Comparison of ENCODE assay signal across 8 cellular contexts in the genomic region with DNA sequence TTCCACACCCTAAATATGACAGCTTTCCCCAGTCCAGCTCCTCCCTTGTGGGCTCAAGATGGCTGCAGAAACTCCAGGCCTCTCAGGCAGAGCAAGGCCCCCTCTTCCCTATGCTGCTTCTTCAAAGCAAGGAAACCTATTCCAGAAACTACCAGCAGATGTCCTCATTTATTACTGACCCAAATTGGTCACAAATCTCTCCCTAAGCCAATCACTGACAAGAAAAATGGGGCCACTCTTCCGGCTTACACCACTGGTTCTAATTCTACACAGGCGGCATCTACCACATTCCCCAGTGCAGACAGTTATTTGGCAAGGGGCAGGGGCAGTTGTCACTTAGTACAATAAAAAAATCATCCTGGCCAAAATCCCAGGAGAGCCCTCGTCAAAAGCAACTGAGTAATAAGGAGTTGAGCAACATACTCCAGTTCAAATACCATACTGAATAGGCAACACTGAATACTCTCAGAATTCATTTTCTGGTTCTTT.
DNase-seq lines count a peak whose midpoint lies in the region; ATAC-seq and TF ChIP-seq lines count a peak whose summit lies in the region.

No MANE protein-coding gene starts in this region.

- DNase-seq in T-helper 2 cell treated with Interferon-gamma antibody and Interleukin-4, amounts not matched to agents 5 μg/mL and 100 μg/mL, for 36 hours (ENCODE audit: low spot score), result no peak
- peak; percentile 99 for DNase-seq in fibroblast of mammary gland (ENCODE audit: low read depth)
- DNase-seq in activated CD4-positive, CD25-positive, alpha-beta regulatory T cell (lab: John Stamatoyannopoulos, UW), result no peak

- peaks cover 40% of the 10 kb centered on the region for H3K4me1 ChIP-seq in DOHH2 (ENCODE audit: control insufficient read depth, low read length)

- TF ChIP-seq CTCF in DOHH2 (IDR thresholded peaks at IDR 0.05; ENCODE audit: low read depth, low read length, poor library complexity, severe bottlenecking) (peak; percentile 69), fibroblast of mammary gland (conservative IDR thresholded peaks at IDR 0.05; ENCODE audit: control insufficient read depth, insufficient read depth, low read depth, low read length) (peak; percentile 70), neural cell (IDR thresholded peaks at IDR 0.05; ENCODE audit: poor library complexity, severe bottlenecking) (peak; percentile 56)

- H3K4me3 ChIP-seq in DOHH2 (ENCODE audit: low read length), result no peak overlapping the region
- H3K4me3 ChIP-seq in fibroblast of mammary gland (ENCODE audit: control insufficient read depth, low read depth, low read length), result no peak overlapping the region
- H3K4me3 ChIP-seq in neural cell (ENCODE audit: low read length), result no peak overlapping the region

- no peaks in the 10 kb centered on the region for H3K9me2 ChIP-seq in DOHH2 (replicated peaks; ENCODE audit: control insufficient read depth, low read length)
- no peaks in the 10 kb centered on the region for H3K9me2 ChIP-seq in neural cell (ENCODE audit: insufficient read depth, low read length)

- peak overlapping the region; percentile 19 for H3K4me3 Mint-ChIP-seq in T-helper 2 cell treated with Interferon-gamma antibody and Interleukin-4, amounts not matched to agents 5 μg/mL and 100 μg/mL, for 36 hours

- no peaks in the 10 kb centered on the region; the same call in 1 of the 2 replicates for H3F3A ChIP-seq in DOHH2 (ENCODE audit: control insufficient read depth, insufficient read depth)
- H3F3A ChIP-seq in neural cell (ENCODE audit: insufficient read depth, low read length, poor library complexity, severe bottlenecking), result no peaks in the 10 kb centered on the region

- TF ChIP-seq RAD21 in neural cell (conservative IDR thresholded peaks at IDR 0.05), result peak; percentile 36

- H3K9ac ChIP-seq in neural cell (ENCODE audit: low read length), result no peak overlapping the region

- H3K36me3 Mint-ChIP-seq in T-helper 2 cell treated with Interferon-gamma antibody and Interleukin-4, amounts not matched to agents 5 μg/mL and 100 μg/mL, for 36 hours (ENCODE audit: low read depth), result peaks cover 11% of the 10 kb centered on the region

- TF ChIP-seq EP300 in neural cell (conservative IDR thresholded peaks at IDR 0.05; ENCODE audit: poor library complexity, severe bottlenecking), result no peak

- no peak overlapping the region for H2AFZ ChIP-seq in neural cell (ENCODE audit: low read depth, low read length)

- ATAC-seq in GM19463 (IDR thresholded peaks at IDR 0.05; ENCODE audit: unreplicated experiment) (peak; percentile 71), HG03575 (IDR thresholded peaks at IDR 0.05; ENCODE audit: extremely low read depth, insufficient number of reproducible peaks, low FRiP score, unreplicated experiment) (peak; percentile 52), GM21717 (IDR thresholded peaks at IDR 0.05; ENCODE audit: unreplicated experiment) (no peak)

- no peaks in the 10 kb centered on the region for H3K27me3 Mint-ChIP-seq in T-helper 2 cell treated with Interferon-gamma antibody and Interleukin-4, amounts not matched to agents 5 μg/mL and 100 μg/mL, for 36 hours (ENCODE audit: low read depth)

- H3K27me3 ChIP-seq in DOHH2 (ENCODE audit: control insufficient read depth, low read length), result no peaks in the 10 kb centered on the region
- no peaks in the 10 kb centered on the region for H3K27me3 ChIP-seq in neural cell (ENCODE audit: insufficient read depth, low read depth, low read length)

- H3K4me1 Mint-ChIP-seq in T-helper 2 cell treated with Interferon-gamma antibody and Interleukin-4, amounts not matched to agents 5 μg/mL and 100 μg/mL, for 36 hours (ENCODE audit: low read depth), result peaks cover 49% of the 10 kb centered on the region

- peak overlapping the region; percentile 85 for H3K27ac Mint-ChIP-seq in T-helper 2 cell treated with Interferon-gamma antibody and Interleukin-4, amounts not matched to agents 5 μg/mL and 100 μg/mL, for 36 hours

- no peaks in the 10 kb centered on the region for H3K9me3 Mint-ChIP-seq in T-helper 2 cell treated with Interferon-gamma antibody and Interleukin-4, amounts not matched to agents 5 μg/mL and 100 μg/mL, for 36 hours

- H3K79me2 ChIP-seq in DOHH2 (ENCODE audit: control insufficient read depth, low read length), result no peaks in the 10 kb centered on the region
- no peaks in the 10 kb centered on the region for H3K79me2 ChIP-seq in neural cell (replicated peaks; ENCODE audit: insufficient read depth, low read length)

- H3K36me3 ChIP-seq in DOHH2 (ENCODE audit: control insufficient read depth, low read length), result no peaks in the 10 kb centered on the region
- no peaks in the 10 kb centered on the region for H3K36me3 ChIP-seq in neural cell (ENCODE audit: insufficient read depth, low read length)

- H3K27ac ChIP-seq in DOHH2 (ENCODE audit: low read depth, low read length), result no peak overlapping the region
- H3K27ac ChIP-seq in neural cell (ENCODE audit: low read length), result no peak overlapping the region

- H3K4me2 ChIP-seq in DOHH2 (ENCODE audit: low read length) (no peak overlapping the region), neural cell (ENCODE audit: low read length) (no peak overlapping the region)

- no peaks in the 10 kb centered on the region for H4K20me1 ChIP-seq in DOHH2 (ENCODE audit: control insufficient read depth, insufficient read depth, low read depth, low read length)
- no peaks in the 10 kb centered on the region for H4K20me1 ChIP-seq in neural cell (ENCODE audit: insufficient read depth)

- H3K9me3 ChIP-seq in DOHH2 (ENCODE audit: control insufficient read depth, insufficient read depth, low read length) (no peaks in the 10 kb centered on the region), neural cell (ENCODE audit: low read length) (no peaks in the 10 kb centered on the region)

TF ChIP-seq in neural cell, 6 proteins besides CTCF, POLR2A, EP300 and RAD21:
- TF ChIP-seq SMC3 (conservative IDR thresholded peaks at IDR 0.05; ENCODE audit: poor library complexity) (peak; percentile 43), TAF1 (IDR thresholded peaks at IDR 0.05; ENCODE audit: low read depth) (no peak), EZH2 (IDR thresholded peaks at IDR 0.05; ENCODE audit: borderline replicate concordance, insufficient read depth, low read length, poor library complexity, severe bottlenecking) (no peak)
